ENCODE assay signal across 8 cellular contexts in genomic region chr11:77474509-77475070, GRCh38. TPM values are rescaled to one million over a fixed set of nuclear protein-coding genes. Genes with fewer than 3 reads are reported as not detected.
DNase-seq lines count a peak whose midpoint lies in the region; ATAC-seq, FAIRE-seq and TF ChIP-seq lines count a peak whose summit lies in the region.

No MANE protein-coding gene starts in this region.

- H3K27ac ChIP-seq in astrocyte (ENCODE audit: low read depth, low read length) (no peak overlapping the region), HepG2 (ENCODE audit: extremely low read length, insufficient read depth, low read length) (no peak overlapping the region), testis (peak overlapping the region; percentile 78 to 90)

- in situ Hi-C loops in HepG2 (cut with HindIII; ENCODE audit: extremely low pct_ligation_motif_present, low pct_unique_long_range_greater_than_20kb) = no loop called here

- BruUV-seq in HepG2 (replicated peaks; lab: Mats Ljungman, UMichigan) = TSS peak; percentile 89

- POLR2A ChIA-PET in HepG2 (lab: Yijun Ruan, JAX) = no interaction called here

- H3K4me2 ChIP-seq in astrocyte (ENCODE audit: low read length) (peak overlapping the region; percentile 85), HepG2 (ENCODE audit: low read depth, low read length) (peak overlapping the region; percentile 85)

- H3K27me3 ChIP-seq in astrocyte (ENCODE audit: insufficient read depth, low read length) (no peaks in the 10 kb centered on the region), HepG2 (ENCODE audit: control insufficient read depth in 1 of 2, insufficient read depth in 2 of 2, low read length in 2 of 2) (peaks cover 0 to 24% of the 10 kb centered on the region in 2 experiments; a peak in 2 of 5 replicates), testis (no peaks in the 10 kb centered on the region)

- TF ChIP-seq POLR2A in HepG2 (IDR thresholded peaks at IDR 0.05; ENCODE audit: insufficient read depth in 1 of 2, low read depth in 2 of 2, low read length in 2 of 2) = no peak
- TF ChIP-seq POLR2A in testis (IDR thresholded peaks at IDR 0.05) = no peak

- no peak for TF ChIP-seq CTCF in astrocyte (IDR thresholded peaks at IDR 0.05; ENCODE audit: insufficient read depth, low read depth, low read length)
- TF ChIP-seq CTCF in HepG2 (CRISPR knock-in tag; IDR thresholded peaks at IDR 0.05) = no peak
- TF ChIP-seq CTCF in testis (IDR thresholded peaks at IDR 0.05) = no peak

- no peaks in the 10 kb centered on the region for H3K36me3 ChIP-seq in astrocyte (ENCODE audit: insufficient read depth, low read length)
- H3K36me3 ChIP-seq in HepG2 (replicated peaks in 1 of 2; ENCODE audit: control insufficient read depth in 1 of 2, insufficient read depth in 2 of 2, low read length in 2 of 2) = no peaks in the 10 kb centered on the region
- H3K36me3 ChIP-seq in testis (ENCODE audit: low read depth, missing control alignments) = no peaks in the 10 kb centered on the region

- TF ChIP-seq RAD21 in HepG2 (CRISPR knock-in tag; IDR thresholded peaks at IDR 0.05) = no peak

- H3K9me3 ChIP-seq in astrocyte (ENCODE audit: insufficient read depth, low read depth, low read length) (no peaks in the 10 kb centered on the region), HepG2 (ENCODE audit: low read length) (no peaks in the 10 kb centered on the region), testis (no peaks in the 10 kb centered on the region)

- H3K27ac Mint-ChIP-seq in activated CD8-positive, alpha-beta memory T cell treated with anti-CD3 and anti-CD28 coated beads, Interleukin-2, amount 10 ng/mL, durations not matched to agents 7 days and 5 days = peak overlapping the region; percentile 41
- peak overlapping the region; percentile 71 for H3K27ac Mint-ChIP-seq in astrocyte (ENCODE audit: unreplicated experiment)

- no peak for DNase-seq in activated CD8-positive, alpha-beta memory T cell treated with anti-CD3 and anti-CD28 coated beads, Interleukin-2, amount 10 ng/mL, durations not matched to agents 7 days and 5 days
- DNase-seq in activated CD8-positive, alpha-beta memory T cell treated with anti-CD3 and anti-CD28 coated beads, Interleukin-2, amount 50 U/mL, for 48 hours = no peak
- no peak for DNase-seq in astrocyte (ENCODE audit: low read depth)
- DNase-seq in HepG2 (ENCODE audit: low spot score) = no peak
- no peak for DNase-seq in testis
- no peak for DNase-seq in epidermal melanocyte (ENCODE audit: insufficient read length, low spot score)
- DNase-seq in T1000 (lab: John Stamatoyannopoulos, UW) = no peak

- no peak for FAIRE-seq in astrocyte (lab: Jason Lieb, UNC)
- FAIRE-seq in HepG2 (lab: Jason Lieb, UNC) = no peak

- ATAC-seq in activated CD8-positive, alpha-beta memory T cell treated with anti-CD3 and anti-CD28 coated beads, Interleukin-2, amount 10 ng/mL, durations not matched to agents 7 days and 5 days = no peak
- ATAC-seq in HepG2 (no peak), GM19455 (IDR thresholded peaks at IDR 0.05; ENCODE audit: unreplicated experiment) (no peak)

- peaks cover 35% of the 10 kb centered on the region for H3K27me3 Mint-ChIP-seq in activated CD8-positive, alpha-beta memory T cell treated with anti-CD3 and anti-CD28 coated beads, Interleukin-2, amount 10 ng/mL, durations not matched to agents 7 days and 5 days
- no peaks in the 10 kb centered on the region for H3K27me3 Mint-ChIP-seq in astrocyte (ENCODE audit: low read depth, unreplicated experiment)

- H3K4me1 ChIP-seq in astrocyte (ENCODE audit: insufficient read depth, low read length) (no peaks in the 10 kb centered on the region), HepG2 (ENCODE audit: insufficient read depth, low read length) (peaks cover 51% of the 10 kb centered on the region), testis (no peaks in the 10 kb centered on the region)

- H3K9ac ChIP-seq in astrocyte (ENCODE audit: low read length) = peak overlapping the region; percentile 76
- H3K9ac ChIP-seq in HepG2 (ENCODE audit: insufficient read depth, low read depth, low read length) = peak overlapping the region; percentile 38

- peak overlapping the region; percentile 78 for H3K4me3 Mint-ChIP-seq in activated CD8-positive, alpha-beta memory T cell treated with anti-CD3 and anti-CD28 coated beads, Interleukin-2, amount 10 ng/mL, durations not matched to agents 7 days and 5 days
- H3K4me3 Mint-ChIP-seq in astrocyte (ENCODE audit: unreplicated experiment) = peak overlapping the region; percentile 83

- H4K20me1 ChIP-seq in astrocyte (ENCODE audit: insufficient read depth, low read length) = no peaks in the 10 kb centered on the region
- H4K20me1 ChIP-seq in HepG2 (ENCODE audit: insufficient read depth, low read length) = no peaks in the 10 kb centered on the region

- peak overlapping the region; percentile 68 for H2AFZ ChIP-seq in astrocyte (ENCODE audit: low read depth, low read length)
- peak overlapping the region; percentile 57 for H2AFZ ChIP-seq in HepG2 (ENCODE audit: low read length)

- H3K9me3 Mint-ChIP-seq in activated CD8-positive, alpha-beta memory T cell treated with anti-CD3 and anti-CD28 coated beads, Interleukin-2, amount 10 ng/mL, durations not matched to agents 7 days and 5 days (ENCODE audit: low read depth) = no peaks in the 10 kb centered on the region
- H3K9me3 Mint-ChIP-seq in astrocyte (ENCODE audit: unreplicated experiment) = no peaks in the 10 kb centered on the region

- intact Hi-C loops in HepG2 (cut with micrococcal nuclease; ENCODE audit: unreplicated experiment) (loop anchor here (5.0 kb wide), 1 partner anchor 73 kb away; no protein-coding TSS in a partner anchor), testis (cut with DNase I; ENCODE audit: low total_unique reads) (no loop called here)

- TF ChIP-seq EP300 in HepG2 (IDR thresholded peaks at IDR 0.05; ENCODE audit: low read depth in 2 of 2, low read length in 2 of 2) (no peak), HepG2 (CRISPR knock-in tag; IDR thresholded peaks at IDR 0.05; ENCODE audit: borderline replicate concordance) (no peak)

- CTCF ChIA-PET in activated CD8-positive, alpha-beta memory T cell treated with anti-CD3 and anti-CD28 coated beads, Interleukin-2, amount 10 ng/mL, durations not matched to agents 7 days and 5 days (lab: Charles Lee) = interaction anchor here (1.0 kb wide), 1 partner anchor 63 kb away, joined by 5 read pairs; no protein-coding TSS in a partner anchor
- CTCF ChIA-PET in HepG2 (lab: Yijun Ruan, JAX; ENCODE audit: low intra/inter-chr PET ratio, low total read pairs) = no interaction called here

- H3K36me3 Mint-ChIP-seq in activated CD8-positive, alpha-beta memory T cell treated with anti-CD3 and anti-CD28 coated beads, Interleukin-2, amount 10 ng/mL, durations not matched to agents 7 days and 5 days = peaks cover 1% of the 10 kb centered on the region
- H3K36me3 Mint-ChIP-seq in astrocyte (ENCODE audit: low read depth, unreplicated experiment) = no peaks in the 10 kb centered on the region

- no peaks in the 10 kb centered on the region for H3K79me2 ChIP-seq in astrocyte (ENCODE audit: insufficient read depth, low read length)
- H3K79me2 ChIP-seq in HepG2 (ENCODE audit: insufficient read depth, low read length) = no peaks in the 10 kb centered on the region

- H3K4me1 Mint-ChIP-seq in activated CD8-positive, alpha-beta memory T cell treated with anti-CD3 and anti-CD28 coated beads, Interleukin-2, amount 10 ng/mL, durations not matched to agents 7 days and 5 days = peaks cover 23% of the 10 kb centered on the region
- H3K4me1 Mint-ChIP-seq in astrocyte (ENCODE audit: low read depth, unreplicated experiment) = peaks cover 24% of the 10 kb centered on the region

- H3K4me3 ChIP-seq in astrocyte (ENCODE audit: insufficient read depth, low read depth, low read length) = peak overlapping the region; percentile 47
- peak overlapping the region; percentile 52 to 72 (median 53); a peak in 5 of 6 replicates for H3K4me3 ChIP-seq in HepG2 (replicated peaks in 1 of 3; ENCODE audit: insufficient read depth in 1 of 3, low read depth in 2 of 3, low read length in 3 of 3)
- peak overlapping the region; percentile 74 to 80 for H3K4me3 ChIP-seq in testis

- WGBS in HepG2 (ENCODE audit: low lambda C conversion rate) = 2% methylated on average over 17 of the region's 17 CpGs
- WGBS in testis, 2 donors = 19 to 23% methylated on average over 17 of the region's 17 CpGs

TF ChIP-seq in HepG2, 621 proteins besides CTCF, POLR2A, EP300 and RAD21 (continues in another document):
- TF ChIP-seq KDM6A (CRISPR knock-in tag; IDR thresholded peaks at IDR 0.05; ENCODE audit: low read depth) (no peak), SP4 (CRISPR knock-in tag; IDR thresholded peaks at IDR 0.05) (0 out of 2 replicates have a peak, but pooled peaks have one; percentile 0), ZNF501 (CRISPR knock-in tag; IDR thresholded peaks at IDR 0.05) (0 out of 2 replicates have a peak, but pooled peaks have one; percentile 36)

RNA-seq across cellular contexts. Expression of gene PAK1, which starts 0.7 kb away (rescaled TPM):
- total RNA-seq in activated CD8-positive, alpha-beta memory T cell treated with anti-CD3 and anti-CD28 coated beads, Interleukin-2, amount 10 ng/mL, durations not matched to agents 7 days and 5 days = 10 to 100 TPM; 66.1 to 75.5 TPM
- total RNA-seq in astrocyte (41.0 TPM in 2 replicates), HepG2 (2016; rRNA removed; fragmentation: Illumina TruSeq; extraction: Trizol) (1.5 and 3.1 TPM in 2 replicates), testis (10 to 100 TPM; 63.2 to 80.9 TPM)
- total RNA-seq in HepG2 (2016; cell fraction: cytosol; rRNA removed; fragmentation: Illumina TruSeq; extraction: Trizol; ENCODE audit: low read depth) = 2.0 and 3.0 TPM in 2 replicates
- total RNA-seq in HepG2 (2016; cell fraction: insoluble cytoplasmic fraction; rRNA removed; fragmentation: Illumina TruSeq; extraction: Trizol) = 0.89 and 1.1 TPM in 2 replicates
- total RNA-seq in HepG2 (2016; cell fraction: membrane; rRNA removed; fragmentation: Illumina TruSeq; extraction: Trizol) = 1.5 and 1.8 TPM in 2 replicates
- 0.96 and 2.2 TPM in 2 replicates for total RNA-seq in HepG2 (2016; cell fraction: nucleus; rRNA removed; fragmentation: Illumina TruSeq; extraction: Trizol)
- polyA plus RNA-seq in HepG2 (2011; rRNA removed) (4.3 and 4.9 TPM in 2 replicates), testis (ENCODE audit: insufficient read depth, low read depth, low replicate concordance) (60.1 TPM)
- 1.7 and 3.1 TPM in 2 replicates for polyA plus RNA-seq in HepG2 (2011; cell fraction: cytosol; rRNA removed)
- 10.8 and 12.7 TPM in 2 replicates for polyA plus RNA-seq in HepG2 (2011; cell fraction: nucleus; rRNA removed)
- 3.3 and 5.7 TPM in 2 replicates for polyA plus RNA-seq in HepG2 (2012)
- 0.31 and 0.35 TPM in 2 replicates for polyA plus RNA-seq in HepG2 (2016; cell fraction: cytosol; fragmentation: Illumina TruSeq; extraction: Trizol; ENCODE audit: low read depth)
- polyA plus RNA-seq in HepG2 (2016; cell fraction: insoluble cytoplasmic fraction; fragmentation: Illumina TruSeq; extraction: Trizol; ENCODE audit: low read depth) = 1.5 and 2.0 TPM in 2 replicates
- 0.78 and 1.3 TPM in 2 replicates for polyA plus RNA-seq in HepG2 (2016; cell fraction: membrane; fragmentation: Illumina TruSeq; extraction: Trizol; ENCODE audit: low read depth)
- 3.3 and 3.9 TPM in 2 replicates for polyA plus RNA-seq in HepG2 (2016; cell fraction: nucleus; fragmentation: Illumina TruSeq; extraction: Trizol; ENCODE audit: insufficient read depth, low read depth)
- 1.7 and 35.6 TPM in 2 replicates for polyA minus RNA-seq in HepG2 (2011; rRNA and poly(A)+ RNA removed; ENCODE audit: low replicate concordance)
- polyA minus RNA-seq in HepG2 (2011; cell fraction: cytosol; rRNA and poly(A)+ RNA removed) = 2.1 and 4.2 TPM in 2 replicates
- polyA minus RNA-seq in HepG2 (2011; cell fraction: nucleus; rRNA and poly(A)+ RNA removed) = 7.5 and 9.6 TPM in 2 replicates

Comparison
In these comparisons a context has a peak if more than half of its experiments do, and no peak if none do; other contexts are left out.
1. H3K27ac ChIP-seq: peak in testis (2 of 2); none in astrocyte (single experiment) and HepG2 (single experiment).
2. RNA of gene PAK1, which starts 0.7 kb away (total RNA-seq): 63.2 to 80.9 TPM in testis, 66.1 to 75.5 TPM in activated CD8-positive, alpha-beta memory T cell treated with anti-CD3 and anti-CD28 coated beads, Interleukin-2, amount 10 ng/mL, durations not matched to agents 7 days and 5 days and 41.0 TPM in astrocyte; 0.89 to 3.1 TPM in HepG2; every median in the first group is over 10 times any median in the second.
3. Peak in every context shown above with its lines, with median percentiles within 50 percentile points of each other: H3K4me3 ChIP-seq.